20 cellular contexts compared by ENCODE assay signal in genomic region chr2:209973328-209973727, GRCh38.
"Had no signal": no experiment of that assay in that cellular context is flagged by ENCODE, and none has a peak within 500 bp of the region (broad histone marks: within the 10 kb centered on the region; RNA-seq: fewer than 3 reads in every experiment).

No MANE protein-coding gene starts in this region.

- H3K9me3 Mint-ChIP-seq: naive thymus-derived CD4-positive, alpha-beta T cell; type B pancreatic cell had no signal

- H3K27me3 Mint-ChIP-seq: type B pancreatic cell had no signal

- DNase-seq: cortex of kidney; dorsolateral prefrontal cortex; effector CD8-positive, alpha-beta T cell; gastrocnemius medialis; heart right ventricle; hypothalamus; kidney glomerular epithelial cell; naive thymus-derived CD4-positive, alpha-beta T cell; psoas muscle; retina; right lobe of liver; stimulated activated CD4-positive, alpha-beta T cell treated with anti-CD3 and anti-CD28 coated beads, Interleukin-2, amount 100 ng/mL, for 24 hours; stimulated activated CD4-positive, alpha-beta T cell treated with anti-CD3 and anti-CD28 coated beads, Interleukin-4, amount 100 ng/mL, for 4 hours; stimulated activated naive CD4-positive, alpha-beta T cell; thyroid gland had no signal

- ATAC-seq: gastrocnemius medialis; heart right ventricle; naive thymus-derived CD4-positive, alpha-beta T cell; psoas muscle; right lobe of liver had no signal

- H3K27ac Mint-ChIP-seq: naive thymus-derived CD4-positive, alpha-beta T cell; type B pancreatic cell had no signal

- H3K27ac ChIP-seq: dorsolateral prefrontal cortex, epithelial cell of prostate, esophagus muscularis mucosa, gastrocnemius medialis, heart right ventricle, neutrophil, psoas muscle, right lobe of liver, suprapubic skin, thyroid gland had no signal

- H3K4me1 Mint-ChIP-seq: naive thymus-derived CD4-positive, alpha-beta T cell had no signal

- H3K27me3 ChIP-seq: right lobe of liver, suprapubic skin, thyroid gland had no signal

- H3K4me3 ChIP-seq: dorsolateral prefrontal cortex, esophagus muscularis mucosa, gastrocnemius medialis, heart right ventricle, psoas muscle, right lobe of liver, suprapubic skin, thyroid gland had no signal

- H3K4me1 ChIP-seq: esophagus muscularis mucosa, gastrocnemius medialis, heart right ventricle, psoas muscle, suprapubic skin, thyroid gland had no signal

- H3K4me3 Mint-ChIP-seq: naive thymus-derived CD4-positive, alpha-beta T cell; type B pancreatic cell had no signal
